37 cellular contexts compared by ENCODE assay signal in the genomic region with DNA sequence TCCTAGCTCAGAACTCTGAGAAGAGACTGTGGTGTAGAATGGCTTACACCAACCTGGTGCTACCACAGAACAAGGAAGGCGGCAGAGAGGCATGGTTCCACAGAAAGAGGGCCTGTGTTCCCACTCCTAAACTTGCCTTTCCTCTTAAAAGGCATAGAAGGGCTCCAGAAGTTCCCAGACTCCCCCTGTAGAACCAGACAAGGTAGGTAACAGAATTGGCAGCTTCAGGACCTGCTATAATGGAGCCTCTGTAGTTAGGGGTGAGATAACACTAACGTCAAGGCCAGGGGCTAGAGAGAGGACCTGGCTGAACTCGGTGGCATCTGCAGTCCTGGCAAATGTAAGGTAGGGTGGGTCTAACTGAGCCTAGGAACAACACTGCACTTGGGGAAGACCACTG.
"Had no signal": no experiment of that assay in that cellular context is flagged by ENCODE, and none has a peak within 500 bp of the region (broad histone marks: within the 10 kb centered on the region; RNA-seq: fewer than 3 reads in every experiment).

No MANE protein-coding gene starts in this region.

- H3K27me3 ChIP-seq: adrenal gland, body of pancreas, brain microvascular endothelial cell, cardiac muscle cell had no signal

- H3K27me3 Mint-ChIP-seq: activated B cell treated with CpG ODN at 0.5 μM for 24 hours; activated CD4-positive, alpha-beta memory T cell treated with anti-CD3 and anti-CD28 coated beads for 36 hours; activated naive CD8-positive, alpha-beta T cell treated with anti-CD3 and anti-CD28 coated beads for 36 hours; activated T-helper 17 cell treated with anti-CD3 and anti-CD28 coated beads, Interleukin-2, amount 50 U/mL, for 72 hours; central memory CD8-positive, alpha-beta T cell had no signal

- H3K27ac Mint-ChIP-seq: activated B cell treated with CpG ODN at 0.5 μM for 24 hours; activated CD4-positive, alpha-beta memory T cell treated with anti-CD3 and anti-CD28 coated beads for 36 hours; activated CD4-positive, alpha-beta T cell treated with anti-CD3 and anti-CD28 coated beads, Interleukin-2, amount 10 ng/mL, durations not matched to agents 24 days and 14 days; activated CD8-positive, alpha-beta T cell treated with anti-CD3 and anti-CD28 coated beads for 36 hours; activated naive CD4-positive, alpha-beta T cell treated with anti-CD3 and anti-CD28 coated beads for 36 hours; activated naive CD4-positive, alpha-beta T cell treated with anti-CD3 and anti-CD28 coated beads, Interleukin-2, amount 50 U/mL, for 72 hours; activated naive CD8-positive, alpha-beta T cell treated with anti-CD3 and anti-CD28 coated beads for 36 hours; activated T-cell treated with anti-CD3 and anti-CD28 coated beads, Interleukin-2, amount 50 U/mL, for 72 hours; activated T-helper 1 cell treated with anti-CD3 and anti-CD28 coated beads, Interleukin-12 subunit alpha, Interleukin-12 subunit beta, Interleukin-2, Interleukin-4 antibody, amounts not matched to agents 30 ng/mL and 10 ng/mL and 1 ng/mL, durations not matched to agents 14 hours and 24 hours and 36 hours; activated T-helper 17 cell treated with anti-CD3 and anti-CD28 coated beads, Interleukin-2, amount 50 U/mL, for 72 hours; T-helper 1 cell treated with Interleukin-12 subunit alpha and Interleukin-12 subunit beta and Interleukin-4 antibody, amounts not matched to agents 30 μg/mL and 1 μg/mL, for 36 hours; T-helper 2 cell treated with Interferon-gamma antibody and Interleukin-4, amounts not matched to agents 5 μg/mL and 100 μg/mL, for 36 hours had no signal

- H3K36me3 ChIP-seq: adrenal gland, brain microvascular endothelial cell, cardiac muscle cell had no signal

- H3K27ac ChIP-seq: adrenal gland, body of pancreas, brain microvascular endothelial cell, cardiac muscle cell, VCaP had no signal

- ATAC-seq: activated CD8-positive, alpha-beta T cell treated with anti-CD3 and anti-CD28 coated beads for 36 hours; activated naive CD4-positive, alpha-beta T cell treated with anti-CD3 and anti-CD28 coated beads, Interleukin-2, amount 50 U/mL, for 72 hours; activated T-cell treated with anti-CD3 and anti-CD28 coated beads, Interleukin-2, amount 50 U/mL, for 4 hours; activated T-cell treated with anti-CD3 and anti-CD28 coated beads, Interleukin-2, amount 50 U/mL, for 72 hours; activated T-helper 17 cell treated with anti-CD3 and anti-CD28 coated beads, Interleukin-2, amount 50 U/mL, for 72 hours; body of pancreas had no signal

- H3K36me3 Mint-ChIP-seq: activated CD4-positive, alpha-beta memory T cell treated with anti-CD3 and anti-CD28 coated beads for 36 hours; activated naive CD4-positive, alpha-beta T cell treated with anti-CD3 and anti-CD28 coated beads, Interleukin-2, amount 50 U/mL, for 72 hours; activated naive CD8-positive, alpha-beta T cell treated with anti-CD3 and anti-CD28 coated beads for 36 hours had no signal

- H3K4me3 ChIP-seq: adrenal gland, body of pancreas, cardiac muscle cell had no signal

- H3K9me3 Mint-ChIP-seq: activated B cell treated with CpG ODN at 0.5 μM for 24 hours; activated CD4-positive, alpha-beta memory T cell treated with anti-CD3 and anti-CD28 coated beads for 36 hours; activated CD8-positive, alpha-beta T cell treated with anti-CD3 and anti-CD28 coated beads for 36 hours; activated naive CD4-positive, alpha-beta T cell treated with anti-CD3 and anti-CD28 coated beads for 36 hours; activated naive CD4-positive, alpha-beta T cell treated with anti-CD3 and anti-CD28 coated beads, Interleukin-2, amount 50 U/mL, for 72 hours; activated naive CD8-positive, alpha-beta T cell treated with anti-CD3 and anti-CD28 coated beads for 36 hours; activated T-cell treated with anti-CD3 and anti-CD28 coated beads, Interleukin-2, amount 50 U/mL, for 72 hours; activated T-helper 1 cell treated with anti-CD3 and anti-CD28 coated beads, Interleukin-12 subunit alpha, Interleukin-12 subunit beta, Interleukin-2, Interleukin-4 antibody, amounts not matched to agents 30 ng/mL and 10 ng/mL and 1 ng/mL, durations not matched to agents 14 hours and 24 hours and 36 hours; activated T-helper 17 cell treated with anti-CD3 and anti-CD28 coated beads, Interleukin-2, amount 50 U/mL, for 72 hours; central memory CD8-positive, alpha-beta T cell; T-helper 1 cell treated with Interleukin-12 subunit alpha and Interleukin-12 subunit beta and Interleukin-4 antibody, amounts not matched to agents 30 μg/mL and 1 μg/mL, for 36 hours; T-helper 2 cell treated with Interferon-gamma antibody and Interleukin-4, amounts not matched to agents 5 μg/mL and 100 μg/mL, for 36 hours had no signal

- H3K4me3 Mint-ChIP-seq: activated B cell treated with CpG ODN at 0.5 μM for 24 hours; activated CD4-positive, alpha-beta memory T cell treated with anti-CD3 and anti-CD28 coated beads for 36 hours; activated CD4-positive, alpha-beta T cell treated with anti-CD3 and anti-CD28 coated beads, Interleukin-2, amount 10 ng/mL, durations not matched to agents 24 days and 14 days; activated CD8-positive, alpha-beta T cell treated with anti-CD3 and anti-CD28 coated beads for 36 hours; activated naive CD4-positive, alpha-beta T cell treated with anti-CD3 and anti-CD28 coated beads for 36 hours; activated naive CD8-positive, alpha-beta T cell treated with anti-CD3 and anti-CD28 coated beads for 36 hours; activated T-cell treated with anti-CD3 and anti-CD28 coated beads, Interleukin-2, amount 50 U/mL, for 4 hours; activated T-cell treated with anti-CD3 and anti-CD28 coated beads, Interleukin-2, amount 50 U/mL, for 72 hours; activated T-helper 1 cell treated with anti-CD3 and anti-CD28 coated beads, Interleukin-12 subunit alpha, Interleukin-12 subunit beta, Interleukin-2, Interleukin-4 antibody, amounts not matched to agents 30 ng/mL and 10 ng/mL and 1 ng/mL, durations not matched to agents 14 hours and 24 hours and 36 hours; activated T-helper 17 cell treated with anti-CD3 and anti-CD28 coated beads, Interleukin-2, amount 50 U/mL, for 72 hours; central memory CD8-positive, alpha-beta T cell; T-helper 1 cell treated with Interleukin-12 subunit alpha and Interleukin-12 subunit beta and Interleukin-4 antibody, amounts not matched to agents 30 μg/mL and 1 μg/mL, for 36 hours; T-helper 2 cell treated with Interferon-gamma antibody and Interleukin-4, amounts not matched to agents 5 μg/mL and 100 μg/mL, for 36 hours had no signal

- H3K9me3 ChIP-seq: adrenal gland, body of pancreas had no signal

- DNase-seq: activated B cell treated with CpG ODN at 0.5 μM for 24 hours; activated CD4-positive, alpha-beta memory T cell treated with anti-CD3 and anti-CD28 coated beads for 36 hours; activated CD4-positive, alpha-beta T cell treated with anti-CD3 and anti-CD28 coated beads for 4 hours; activated CD4-positive, alpha-beta T cell treated with anti-CD3 and anti-CD28 coated beads, Interleukin-2, amount 10 ng/mL, durations not matched to agents 24 days and 14 days; activated CD4-positive, alpha-beta T cell treated with anti-CD3 and anti-CD28 coated beads, Interleukin-2, amount 50 U/mL, for 1 hour; activated CD4-positive, alpha-beta T cell treated with anti-CD3 and anti-CD28 coated beads, Interleukin-2, amount 50 U/mL, for 4 hours; activated CD4-positive, CD25-positive, alpha-beta regulatory T cell treated with anti-CD3 and anti-CD28 coated beads, Interleukin-2, amount 50 U/mL, for 72 hours; activated CD8-positive, alpha-beta memory T cell treated with anti-CD3 and anti-CD28 coated beads, Interleukin-2, amount 50 U/mL, for 4 hours; activated CD8-positive, alpha-beta T cell treated with anti-CD3 and anti-CD28 coated beads for 36 hours; activated effector memory CD4-positive, alpha-beta T cell treated with anti-CD3 and anti-CD28 coated beads, Interleukin-2, amount 50 U/mL, for 16 hours; activated gamma-delta T cell treated with Interleukin-2 at 50 U/mL for 16 hours; activated naive CD4-positive, alpha-beta T cell; activated naive CD4-positive, alpha-beta T cell treated with anti-CD3 and anti-CD28 coated beads for 36 hours; activated naive CD4-positive, alpha-beta T cell treated with anti-CD3 and anti-CD28 coated beads, Interleukin-2, amount 50 U/mL, for 16 hours; activated naive CD8-positive, alpha-beta T cell treated with anti-CD3 and anti-CD28 coated beads for 36 hours; activated T-cell treated with anti-CD3 and anti-CD28 coated beads for 4 hours; activated T-cell treated with anti-CD3 and anti-CD28 coated beads, Interleukin-2, amount 50 U/mL, for 1 hour; activated T-cell treated with anti-CD3 and anti-CD28 coated beads, Interleukin-2, amount 50 U/mL, for 4 hours; activated T-cell treated with anti-CD3 and anti-CD28 coated beads, Interleukin-2, amount 50 U/mL, for 72 hours; adrenal gland; amniotic stem cell; aorta; body of pancreas; brain microvascular endothelial cell; caudate nucleus; cerebellar nuclear complex; T-helper 1 cell; T-helper 2 cell; T-helper 9 cell had no signal

- H3K4me1 Mint-ChIP-seq: activated T-helper 17 cell treated with anti-CD3 and anti-CD28 coated beads, Interleukin-2, amount 50 U/mL, for 72 hours had no signal
